ENCODE assay signal across 1 cellular context in genomic region chr7:5607958-5608656, GRCh38.
TF ChIP-seq lines count a peak whose summit lies in the region.

No MANE protein-coding gene starts in this region.

TF ChIP-seq in endothelial cell of umbilical vein, 7 proteins besides CTCF, POLR2A, EP300 and RAD21:
- TF ChIP-seq POLR2AphosphoS5 (IDR thresholded peaks at IDR 0.05; ENCODE audit: insufficient read depth, low read depth, low read length) (no peak), EZH2 (IDR thresholded peaks at IDR 0.05; ENCODE audit: borderline replicate concordance, low read depth, low read length, severe bottlenecking) (no peak), FOS (IDR thresholded peaks at IDR 0.05; ENCODE audit: borderline replicate concordance, insufficient read depth, low read length) (no peak), JUN (IDR thresholded peaks at IDR 0.05; ENCODE audit: borderline replicate concordance, insufficient read depth, insufficient read length, low read depth) (no peak), MYC (IDR thresholded peaks at IDR 0.05; ENCODE audit: low read depth, low read length) (no peak), GATA2 (IDR thresholded peaks at IDR 0.05; ENCODE audit: insufficient read depth, insufficient read length, low read depth, low read length) (no peak)
- TF ChIP-seq, protein P1, sequence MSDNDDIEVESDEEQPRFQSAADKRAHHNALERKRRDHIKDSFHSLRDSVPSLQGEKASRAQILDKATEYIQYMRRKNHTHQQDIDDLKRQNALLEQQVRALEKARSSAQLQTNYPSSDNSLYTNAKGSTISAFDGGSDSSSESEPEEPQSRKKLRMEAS (IDR thresholded peaks at IDR 0.05; ENCODE audit: insufficient read depth, insufficient read length), result no peak
